Comparison of ENCODE assay signal across 15 cellular contexts in the genomic region with DNA sequence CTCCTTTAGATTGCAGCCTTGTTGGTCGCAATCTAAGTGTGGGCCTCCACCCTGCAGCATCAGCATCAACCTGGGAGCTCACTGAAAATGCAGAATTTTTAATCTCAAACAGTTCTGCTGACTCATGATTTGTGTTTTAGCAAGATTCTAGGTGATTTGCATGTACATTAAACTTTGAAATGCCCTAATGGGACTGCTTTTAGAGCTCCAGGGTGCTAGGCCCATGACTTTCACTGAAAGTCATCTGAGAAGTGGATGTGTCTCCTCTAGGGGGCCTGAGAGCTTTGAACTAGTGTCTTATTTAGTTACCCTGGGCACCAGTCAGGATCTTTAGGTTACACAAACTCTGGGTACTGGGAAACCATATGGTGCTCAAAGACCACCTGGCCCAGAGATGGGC. TPM values are rescaled to one million over a fixed set of nuclear protein-coding genes. Genes with fewer than 3 reads are reported as not detected.
DNase-seq lines count a peak whose midpoint lies in the region; ATAC-seq, FAIRE-seq and TF ChIP-seq lines count a peak whose summit lies in the region.
"Had no signal": no experiment of that assay in that cellular context is flagged by ENCODE, and none has a peak within 500 bp of the region (broad histone marks: within the 10 kb centered on the region; RNA-seq: fewer than 3 reads in every experiment).

No MANE protein-coding gene starts in this region.

- H3K4me3 ChIP-seq in HepG2 (replicated peaks in 1 of 3; ENCODE audit: insufficient read depth in 1 of 3, low read depth in 2 of 3, low read length in 3 of 3): no peak overlapping the region
- no peak overlapping the region for H3K4me3 ChIP-seq in right lobe of liver
- H3K4me3 ChIP-seq in astrocyte of the spinal cord (ENCODE audit: low read depth, low read length): no peak overlapping the region
- H3K4me3 ChIP-seq in left lung: no peak overlapping the region
- H3K4me3 ChIP-seq: psoas muscle had no signal

- H3K9ac ChIP-seq in HepG2 (ENCODE audit: insufficient read depth, low read depth, low read length): no peak overlapping the region

- no peaks in the 10 kb centered on the region for H4K20me1 ChIP-seq in HepG2 (ENCODE audit: insufficient read depth, low read length)

- H3K9me3 ChIP-seq in HepG2 (ENCODE audit: low read length) (no peaks in the 10 kb centered on the region), right lobe of liver (no peaks in the 10 kb centered on the region), left lung (no peaks in the 10 kb centered on the region)
- H3K9me3 ChIP-seq: psoas muscle had no signal

- FAIRE-seq in HepG2 (lab: Jason Lieb, UNC): no peak

- ATAC-seq in HepG2 (peak; percentile 76), right lobe of liver (no peak), left lung (no peak)
- ATAC-seq: activated CD8-positive, alpha-beta memory T cell treated with anti-CD3 and anti-CD28 coated beads, Interleukin-2, amount 10 ng/mL, durations not matched to agents 7 days and 5 days; psoas muscle had no signal

- TF ChIP-seq RAD21 in HepG2 (CRISPR knock-in tag; IDR thresholded peaks at IDR 0.05): no peak

- H3K36me3 Mint-ChIP-seq in type B pancreatic cell (no peaks in the 10 kb centered on the region), mesothelial cell of epicardium (no peaks in the 10 kb centered on the region)
- H3K36me3 Mint-ChIP-seq: activated CD8-positive, alpha-beta memory T cell treated with anti-CD3 and anti-CD28 coated beads, Interleukin-2, amount 10 ng/mL, durations not matched to agents 7 days and 5 days; activated naive CD4-positive, alpha-beta T cell treated with anti-CD3 and anti-CD28 coated beads, Interleukin-2, amount 50 U/mL, for 24 hours had no signal

- H3K27me3 Mint-ChIP-seq in type B pancreatic cell (peaks cover 39% of the 10 kb centered on the region), mesothelial cell of epicardium (ENCODE audit: low read depth) (peaks cover 57% of the 10 kb centered on the region)

- TF ChIP-seq EP300 in HepG2 (IDR thresholded peaks at IDR 0.05; ENCODE audit: low read depth in 2 of 2, low read length in 2 of 2): no peak
- TF ChIP-seq EP300 in HepG2 (CRISPR knock-in tag; IDR thresholded peaks at IDR 0.05; ENCODE audit: borderline replicate concordance): no peak

- TF ChIP-seq CTCF in HepG2 (CRISPR knock-in tag; IDR thresholded peaks at IDR 0.05) (0 out of 2 replicates have a peak, but pooled peaks have one; percentile 24), right lobe of liver (IDR thresholded peaks at IDR 0.05) (no peak), astrocyte of the spinal cord (IDR thresholded peaks at IDR 0.05; ENCODE audit: low read depth, low read length) (peak; percentile 25), type B pancreatic cell (conservative IDR thresholded peaks at IDR 0.05) (peak; percentile 50), left lung (IDR thresholded peaks at IDR 0.05) (no peak), mesothelial cell of epicardium (IDR thresholded peaks at IDR 0.05; ENCODE audit: unreplicated experiment) (no peak)

- H3K4me1 Mint-ChIP-seq in type B pancreatic cell (ENCODE audit: unreplicated experiment): no peaks in the 10 kb centered on the region
- H3K4me1 Mint-ChIP-seq in mesothelial cell of epicardium: no peaks in the 10 kb centered on the region
- H3K4me1 Mint-ChIP-seq: activated CD8-positive, alpha-beta memory T cell treated with anti-CD3 and anti-CD28 coated beads, Interleukin-2, amount 10 ng/mL, durations not matched to agents 7 days and 5 days; activated naive CD4-positive, alpha-beta T cell treated with anti-CD3 and anti-CD28 coated beads, Interleukin-2, amount 50 U/mL, for 24 hours had no signal

- in situ Hi-C loops in HepG2 (cut with HindIII; ENCODE audit: extremely low pct_ligation_motif_present, low pct_unique_long_range_greater_than_20kb): no loop called here
- in situ Hi-C loops in astrocyte of the spinal cord (cut with HindIII; ENCODE audit: low sequenced_read_pairs): no loop called here

- no peak overlapping the region for H3K4me3 Mint-ChIP-seq in type B pancreatic cell
- H3K4me3 Mint-ChIP-seq in mesothelial cell of epicardium: no peak overlapping the region
- H3K4me3 Mint-ChIP-seq: activated CD8-positive, alpha-beta memory T cell treated with anti-CD3 and anti-CD28 coated beads, Interleukin-2, amount 10 ng/mL, durations not matched to agents 7 days and 5 days; activated naive CD4-positive, alpha-beta T cell treated with anti-CD3 and anti-CD28 coated beads, Interleukin-2, amount 50 U/mL, for 24 hours; T-helper 2 cell treated with Interferon-gamma antibody and Interleukin-4, amounts not matched to agents 5 μg/mL and 100 μg/mL, for 36 hours had no signal

- H2AFZ ChIP-seq in HepG2 (ENCODE audit: low read length): no peak overlapping the region

- H3K27me3 ChIP-seq in HepG2 (ENCODE audit: control insufficient read depth in 1 of 2, insufficient read depth in 2 of 2, low read length in 2 of 2) (peaks cover 0 to 8% of the 10 kb centered on the region in 2 experiments; a peak in 2 of 5 replicates), right lobe of liver (no peaks in the 10 kb centered on the region), left lung (peaks cover 0 to 45% of the 10 kb centered on the region in 2 donors)

- H3K27ac ChIP-seq in HepG2 (ENCODE audit: extremely low read length, insufficient read depth, low read length) (no peak overlapping the region), right lobe of liver (no peak overlapping the region), left lung (no peak overlapping the region)
- H3K27ac ChIP-seq: psoas muscle had no signal

- 7% methylated on average over 1 of the region's 1 CpG for WGBS in HepG2 (ENCODE audit: low lambda C conversion rate)
- 100% methylated on average over 1 of the region's 1 CpG for WGBS in right lobe of liver (ENCODE audit: insufficient coverage, low coverage, low lambda C conversion rate, missing lambda C conversion rate)

- CTCF ChIA-PET in HepG2 (lab: Yijun Ruan, JAX; ENCODE audit: low intra/inter-chr PET ratio, low total read pairs): no interaction called here

- H3K79me2 ChIP-seq in HepG2 (ENCODE audit: insufficient read depth, low read length): no peaks in the 10 kb centered on the region

- no peak for TF ChIP-seq POLR2A in HepG2 (IDR thresholded peaks at IDR 0.05; ENCODE audit: insufficient read depth in 1 of 2, low read depth in 2 of 2, low read length in 2 of 2)
- TF ChIP-seq POLR2A in right lobe of liver (IDR thresholded peaks at IDR 0.05): no peak

- no peaks in the 10 kb centered on the region for H3K36me3 ChIP-seq in HepG2 (replicated peaks in 1 of 2; ENCODE audit: control insufficient read depth in 1 of 2, insufficient read depth in 2 of 2, low read length in 2 of 2)
- no peaks in the 10 kb centered on the region for H3K36me3 ChIP-seq in right lobe of liver
- no peaks in the 10 kb centered on the region for H3K36me3 ChIP-seq in left lung

- intact Hi-C loops in HepG2 (cut with micrococcal nuclease; ENCODE audit: unreplicated experiment): loop anchor here (2.0 kb wide), 1 partner anchor 40 kb away; no protein-coding TSS in a partner anchor
- intact Hi-C loops in right lobe of liver (cut with DNase I): no loop called here
- intact Hi-C loops in left lung (cut with DNase I): no loop called here
- intact Hi-C loops in head of caudate nucleus (cut with DNase I): no loop called here

- DNase-seq in HepG2 (ENCODE audit: low spot score) (peak; percentile 18), right lobe of liver (no peak), NCI-H2171 treated with DMSO at 0.1 percent for 48 hours (lab: John Stamatoyannopoulos, UW) (peak; percentile 71), astrocyte of the spinal cord (ENCODE audit: low read depth, low spot score) (no peak), type B pancreatic cell (ENCODE audit: extremely low spot score, unreplicated experiment) (no peak), left lung (no peak), head of caudate nucleus (no peak), mesothelial cell of epicardium (ENCODE audit: low spot score in 2 of 2, unreplicated experiment in 2 of 2) (no peak)
- DNase-seq: activated CD8-positive, alpha-beta memory T cell treated with anti-CD3 and anti-CD28 coated beads, Interleukin-2, amount 10 ng/mL, durations not matched to agents 7 days and 5 days; NCI-H1436; psoas muscle; stimulated activated CD4-positive, alpha-beta T cell treated with anti-CD3 and anti-CD28 coated beads, Interleukin-2, amount 100 ng/mL, for 48 hours; stimulated activated naive CD4-positive, alpha-beta T cell treated with Interleukin-2 at 50 U/mL for 16 hours had no signal

- H3K9me3 Mint-ChIP-seq in type B pancreatic cell (no peaks in the 10 kb centered on the region), mesothelial cell of epicardium (no peaks in the 10 kb centered on the region)
- H3K9me3 Mint-ChIP-seq: activated naive CD4-positive, alpha-beta T cell treated with anti-CD3 and anti-CD28 coated beads, Interleukin-2, amount 50 U/mL, for 24 hours; T-helper 2 cell treated with Interferon-gamma antibody and Interleukin-4, amounts not matched to agents 5 μg/mL and 100 μg/mL, for 36 hours had no signal

- H3K4me1 ChIP-seq in HepG2 (ENCODE audit: insufficient read depth, low read length) (no peaks in the 10 kb centered on the region), right lobe of liver (no peaks in the 10 kb centered on the region), left lung (no peaks in the 10 kb centered on the region)
- H3K4me1 ChIP-seq: psoas muscle had no signal

- no peak overlapping the region for H3K27ac Mint-ChIP-seq in type B pancreatic cell
- no peak overlapping the region for H3K27ac Mint-ChIP-seq in mesothelial cell of epicardium
- H3K27ac Mint-ChIP-seq: activated CD8-positive, alpha-beta memory T cell treated with anti-CD3 and anti-CD28 coated beads, Interleukin-2, amount 10 ng/mL, durations not matched to agents 7 days and 5 days; activated naive CD4-positive, alpha-beta T cell treated with anti-CD3 and anti-CD28 coated beads, Interleukin-2, amount 50 U/mL, for 24 hours; T-helper 2 cell treated with Interferon-gamma antibody and Interleukin-4, amounts not matched to agents 5 μg/mL and 100 μg/mL, for 36 hours had no signal

- POLR2A ChIA-PET in HepG2 (lab: Yijun Ruan, JAX): no interaction called here

- H3K4me2 ChIP-seq in HepG2 (ENCODE audit: low read depth, low read length): no peak overlapping the region

- BruUV-seq in HepG2 (replicated peaks; lab: Mats Ljungman, UMichigan): no TSS peak

RNA-seq across cellular contexts. Expression of a gene that starts 9.0 kb away (rescaled TPM):
- not detected in 2 replicates for total RNA-seq in HepG2 (2016; rRNA removed; fragmentation: Illumina TruSeq; extraction: Trizol)
- not detected in 2 replicates for total RNA-seq in HepG2 (2016; cell fraction: cytosol; rRNA removed; fragmentation: Illumina TruSeq; extraction: Trizol; ENCODE audit: low read depth)
- total RNA-seq in HepG2 (2016; cell fraction: insoluble cytoplasmic fraction; rRNA removed; fragmentation: Illumina TruSeq; extraction: Trizol): not detected in 2 replicates
- total RNA-seq in HepG2 (2016; cell fraction: membrane; rRNA removed; fragmentation: Illumina TruSeq; extraction: Trizol): 0.03 TPM in 1 of 2 replicates, not detected in the other
- total RNA-seq in HepG2 (2016; cell fraction: nucleus; rRNA removed; fragmentation: Illumina TruSeq; extraction: Trizol): not detected in 2 replicates
- polyA plus RNA-seq in HepG2 (2011; rRNA removed): under 0.01 TPM in 1 of 2 replicates, not detected in the other
- polyA plus RNA-seq in HepG2 (2011; cell fraction: cytosol; rRNA removed): not detected in 2 replicates
- 0.02 TPM in 1 of 2 replicates, not detected in the other for polyA plus RNA-seq in HepG2 (2011; cell fraction: nucleus; rRNA removed)
- polyA plus RNA-seq in HepG2 (2012): 0.03 TPM in 2 replicates
- polyA plus RNA-seq in HepG2 (2016; cell fraction: cytosol; fragmentation: Illumina TruSeq; extraction: Trizol; ENCODE audit: low read depth): not detected in 2 replicates
- polyA plus RNA-seq in HepG2 (2016; cell fraction: insoluble cytoplasmic fraction; fragmentation: Illumina TruSeq; extraction: Trizol; ENCODE audit: low read depth): not detected in 2 replicates
- not detected in 2 replicates for polyA plus RNA-seq in HepG2 (2016; cell fraction: membrane; fragmentation: Illumina TruSeq; extraction: Trizol; ENCODE audit: low read depth)
- polyA plus RNA-seq in HepG2 (2016; cell fraction: nucleus; fragmentation: Illumina TruSeq; extraction: Trizol; ENCODE audit: insufficient read depth, low read depth): not detected in 2 replicates
- 0.04 TPM in 1 of 2 replicates, not detected in the other for polyA minus RNA-seq in HepG2 (2011; rRNA and poly(A)+ RNA removed; ENCODE audit: low replicate concordance)
- polyA minus RNA-seq in HepG2 (2011; cell fraction: cytosol; rRNA and poly(A)+ RNA removed): not detected in 2 replicates
- under 0.01 TPM in 2 replicates for polyA minus RNA-seq in HepG2 (2011; cell fraction: nucleus; rRNA and poly(A)+ RNA removed)
- total RNA-seq in right lobe of liver: not detected
- 0.65 and 2.1 TPM in 2 replicates for total RNA-seq in type B pancreatic cell (ENCODE audit: low replicate concordance)
- under 1 TPM in 1 of 2 donors, not detected in 1; 0.06 TPM for total RNA-seq in left lung
- 0.04 to 0.09 TPM (median 0.07 TPM) in 3 replicates for total RNA-seq in mesothelial cell of epicardium
- total RNA-seq: activated CD8-positive, alpha-beta memory T cell treated with anti-CD3 and anti-CD28 coated beads, Interleukin-2, amount 10 ng/mL, durations not matched to agents 7 days and 5 days had no signal
- polyA plus RNA-seq: psoas muscle had no signal

Comparison
In these comparisons a context has a peak if more than half of its experiments do, and no peak if none do; other contexts are left out.
1. DNase-seq: peak in HepG2 (single experiment) and NCI-H2171 treated with DMSO at 0.1 percent for 48 hours (single experiment); none in right lobe of liver (0 of 3), astrocyte of the spinal cord (single experiment), type B pancreatic cell (single experiment), left lung (0 of 2), head of caudate nucleus (0 of 42) and mesothelial cell of epicardium (0 of 2).
2. CTCF ChIP-seq: peak in HepG2 (single experiment), astrocyte of the spinal cord (single experiment) and type B pancreatic cell (single experiment); none in right lobe of liver (0 of 4), left lung (0 of 2) and mesothelial cell of epicardium (single experiment).